In genomic region chr14:97638864-97639263, GRCh38 we compare ENCODE assay signal across 1 cellular context.
TF ChIP-seq lines count a peak whose summit lies in the region.

No MANE protein-coding gene starts in this region.

TF ChIP-seq in GM23338, 12 proteins besides CTCF, POLR2A, EP300 and RAD21 (continued from another document):
- TF ChIP-seq ZNF462 (CRISPR knock-in tag; IDR thresholded peaks at IDR 0.05): no peak
- no peak for TF ChIP-seq POLR2AphosphoS5 (IDR thresholded peaks at IDR 0.05; ENCODE audit: low read depth)
- no peak for TF ChIP-seq JUNB (IDR thresholded peaks at IDR 0.05; ENCODE audit: unreplicated experiment)
- no peak for TF ChIP-seq CREB1 (CRISPR knock-in tag; IDR thresholded peaks at IDR 0.05; ENCODE audit: low read depth)
- no peak for TF ChIP-seq STAT1 (IDR thresholded peaks at IDR 0.05; ENCODE audit: unreplicated experiment)
- no peak for TF ChIP-seq EZH2phosphoT487 (IDR thresholded peaks at IDR 0.05; ENCODE audit: unreplicated experiment)
- no peak for TF ChIP-seq NANOG (IDR thresholded peaks at IDR 0.05; ENCODE audit: borderline replicate concordance)
- no peak for TF ChIP-seq ZNF331 (CRISPR knock-in tag; IDR thresholded peaks at IDR 0.05; ENCODE audit: low read depth)
TF ChIP-seq in GM23338: peak in this region for 0.
